28 cellular contexts compared by ENCODE assay signal in genomic region chr5:107651326-107651725, GRCh38. TPM values are rescaled to one million over a fixed set of nuclear protein-coding genes. Genes with fewer than 3 reads are reported as not detected.
"Had no signal": no experiment of that assay in that cellular context is flagged by ENCODE, and none has a peak within 500 bp of the region (broad histone marks: within the 10 kb centered on the region; RNA-seq: fewer than 3 reads in every experiment).

No MANE protein-coding gene starts in this region.

- H3K27me3 ChIP-seq: adrenal gland, breast epithelium, SJCRH30 had no signal

- H3K27ac ChIP-seq: adrenal gland, breast epithelium, KMS-11, SJCRH30, VCaP had no signal

- ATAC-seq: activated CD4-positive, CD25-positive, alpha-beta regulatory T cell treated with anti-CD3 and anti-CD28 coated beads, Interleukin-2, amount 50 U/mL, for 24 hours; activated CD8-positive, alpha-beta T cell treated with anti-CD3 and anti-CD28 coated beads for 36 hours; Panc1 had no signal

- H3K4me3 ChIP-seq: adrenal gland, breast epithelium, SJCRH30 had no signal

- H3K36me3 ChIP-seq: adrenal gland, breast epithelium, SJCRH30 had no signal

- DNase-seq: activated CD4-positive, alpha-beta T cell treated with anti-CD3 and anti-CD28 coated beads for 4 hours; activated CD8-positive, alpha-beta memory T cell treated with anti-CD3 and anti-CD28 coated beads, Interleukin-2, amount 50 U/mL, for 4 hours; activated CD8-positive, alpha-beta T cell treated with anti-CD3 and anti-CD28 coated beads for 36 hours; activated naive CD4-positive, alpha-beta T cell treated with anti-CD3 and anti-CD28 coated beads, Interleukin-2, amount 50 U/mL, for 16 hours; activated naive CD8-positive, alpha-beta T cell treated with anti-CD3 and anti-CD28 coated beads, Interleukin-2, amount 10 ng/mL, durations not matched to agents 7 days and 5 days; activated T-cell treated with anti-CD3 and anti-CD28 coated beads, Interleukin-2, amount 50 U/mL, for 1 hour; adrenal gland; anterior cingulate cortex; caudate nucleus; NCI-H1105; NCI-H146; NCI-H1930; NCI-H2171; NCI-H226; NCI-H510A; NCI-H526 treated with DMSO at 0.1 percent for 48 hours; NCI-H82; OCI-M1; Right ventricle myocardium superior; RPMI8226; SJCRH30; SK-N-SH; T-helper 1 cell had no signal

- H3K9me3 ChIP-seq: adrenal gland, breast epithelium, SJCRH30, SK-N-SH had no signal

- H3K9ac ChIP-seq: KMS-11, SK-N-SH had no signal

- H3K4me2 ChIP-seq: KMS-11, SK-N-SH had no signal

- H3K4me1 ChIP-seq: adrenal gland had no signal

RNA-seq across cellular contexts. Expression of gene EFNA5, which starts 19.4 kb away (rescaled TPM):
- total RNA-seq: activated CD8-positive, alpha-beta T cell treated with anti-CD3 and anti-CD28 coated beads for 36 hours; activated naive CD8-positive, alpha-beta T cell treated with anti-CD3 and anti-CD28 coated beads, Interleukin-2, amount 10 ng/mL, durations not matched to agents 7 days and 5 days had no signal
